ENCODE assay signal across 9 cellular contexts in genomic region chr3:119600732-119601131, GRCh38. TPM values are rescaled to one million over a fixed set of nuclear protein-coding genes. Genes with fewer than 3 reads are reported as not detected.
DNase-seq lines count a peak whose midpoint lies in the region; ATAC-seq and TF ChIP-seq lines count a peak whose summit lies in the region.
"Had no signal": no experiment of that assay in that cellular context is flagged by ENCODE, and none has a peak within 500 bp of the region (broad histone marks: within the 10 kb centered on the region; RNA-seq: fewer than 3 reads in every experiment).

No MANE protein-coding gene starts in this region.

- H3K4me3 ChIP-seq in GM12864 (ENCODE audit: low read depth, low read length), result peak overlapping the region; percentile 22; the same call in 1 of the 2 replicates

- DNase-seq in GM12864 (ENCODE audit: low read depth), result peak; percentile 67
- DNase-seq in activated CD4-positive, alpha-beta memory T cell treated with anti-CD3 and anti-CD28 coated beads for 36 hours, result peak; percentile 70
- DNase-seq in iPS-NIHi11 (ENCODE audit: low spot score), result peak; percentile 70
- DNase-seq in anterior cingulate cortex (lab: John Stamatoyannopoulos, UW), result no peak
- DNase-seq in cerebellar nuclear complex (lab: John Stamatoyannopoulos, UW), result no peak
- DNase-seq in SKM-1 treated with dmso at 0.1 percent for 144 hours (lab: John Stamatoyannopoulos, UW; ENCODE audit: unreplicated experiment), result no peak
- DNase-seq: naive thymus-derived CD8-positive, alpha-beta T cell had no signal

- H3K4me3 Mint-ChIP-seq in activated CD4-positive, alpha-beta memory T cell treated with anti-CD3 and anti-CD28 coated beads for 36 hours, result no peak overlapping the region
- H3K4me3 Mint-ChIP-seq: naive thymus-derived CD8-positive, alpha-beta T cell had no signal

- peak; percentile 69 for ATAC-seq in GM19397 (IDR thresholded peaks at IDR 0.05; ENCODE audit: unreplicated experiment)
- ATAC-seq in HG03196 (IDR thresholded peaks at IDR 0.05; ENCODE audit: unreplicated experiment), result peak; percentile 61

- H3K27ac Mint-ChIP-seq in activated CD4-positive, alpha-beta memory T cell treated with anti-CD3 and anti-CD28 coated beads for 36 hours, result no peak overlapping the region
- H3K27ac Mint-ChIP-seq: naive thymus-derived CD8-positive, alpha-beta T cell had no signal

- no peaks in the 10 kb centered on the region for H3K36me3 Mint-ChIP-seq in activated CD4-positive, alpha-beta memory T cell treated with anti-CD3 and anti-CD28 coated beads for 36 hours
- H3K36me3 Mint-ChIP-seq: naive thymus-derived CD8-positive, alpha-beta T cell had no signal

- CTCF ChIA-PET in activated CD4-positive, alpha-beta memory T cell treated with anti-CD3 and anti-CD28 coated beads for 36 hours (lab: Charles Lee), result interaction anchor here (0.7 to 4.1 kb wide), 18 partner anchors 10 to 182 kb away, joined by 3 to 27 read pairs (median 4); no protein-coding TSS in a partner anchor

- peaks cover 2% of the 10 kb centered on the region for H3K27me3 Mint-ChIP-seq in activated CD4-positive, alpha-beta memory T cell treated with anti-CD3 and anti-CD28 coated beads for 36 hours

- H3K4me1 Mint-ChIP-seq in activated CD4-positive, alpha-beta memory T cell treated with anti-CD3 and anti-CD28 coated beads for 36 hours (ENCODE audit: low read depth), result peaks cover 27% of the 10 kb centered on the region

- POLR2A ChIA-PET in activated CD4-positive, alpha-beta memory T cell treated with anti-CD3 and anti-CD28 coated beads for 36 hours (lab: Charles Lee), result interaction anchor here (1.5 kb wide), 1 partner anchor 76 kb away, joined by 9 read pairs; the partner anchor contains the start of gene COX17

- no peaks in the 10 kb centered on the region for H3K9me3 Mint-ChIP-seq in activated CD4-positive, alpha-beta memory T cell treated with anti-CD3 and anti-CD28 coated beads for 36 hours
- H3K9me3 Mint-ChIP-seq: naive thymus-derived CD8-positive, alpha-beta T cell had no signal

- intact Hi-C loops in activated CD4-positive, alpha-beta memory T cell treated with anti-CD3 and anti-CD28 coated beads for 36 hours (cut with micrococcal nuclease), result loop anchor here (1.0 kb wide), 2 partner anchors 28 to 77 kb away; partner anchors contain the start of gene COX17

- peak; percentile 97 for TF ChIP-seq CTCF in GM12864 (IDR thresholded peaks at IDR 0.05; ENCODE audit: low read depth, low read length, missing control alignments)

RNA-seq across cellular contexts. Expression of gene PLA1A, which starts 3.0 kb away (rescaled TPM):
- under 1 TPM; 0.31 to 0.34 TPM for total RNA-seq in activated CD4-positive, alpha-beta memory T cell treated with anti-CD3 and anti-CD28 coated beads for 36 hours
- total RNA-seq: naive thymus-derived CD8-positive, alpha-beta T cell had no signal

RNA-seq across cellular contexts. Expression of gene ADPRH, which starts 21.4 kb away (rescaled TPM):
- total RNA-seq in activated CD4-positive, alpha-beta memory T cell treated with anti-CD3 and anti-CD28 coated beads for 36 hours, result 1 to 10 TPM; 7.7 to 8.6 TPM

RNA-seq across cellular contexts. Expression of gene CD80, which starts 41.3 kb away (rescaled TPM):
- 1 to 10 TPM; 3.4 to 3.7 TPM for total RNA-seq in activated CD4-positive, alpha-beta memory T cell treated with anti-CD3 and anti-CD28 coated beads for 36 hours

RNA-seq across cellular contexts. Expression of gene POPDC2, which starts 59.7 kb away (rescaled TPM):
- total RNA-seq in activated CD4-positive, alpha-beta memory T cell treated with anti-CD3 and anti-CD28 coated beads for 36 hours, result 1 to 10 TPM; 2.1 to 2.3 TPM

Comparison
In these comparisons a context has a peak if more than half of its experiments do, and no peak if none do; other contexts are left out.
1. DNase-seq: peak in GM12864 (single experiment), activated CD4-positive, alpha-beta memory T cell treated with anti-CD3 and anti-CD28 coated beads for 36 hours (single experiment) and iPS-NIHi11 (single experiment); none in anterior cingulate cortex (0 of 58), cerebellar nuclear complex (0 of 2) and SKM-1 treated with dmso at 0.1 percent for 144 hours (single experiment).